In genomic region chr7:95411036-95411435, GRCh38 we compare ENCODE assay signal across 23 cellular contexts. TPM values are rescaled to one million over a fixed set of nuclear protein-coding genes. Genes with fewer than 3 reads are reported as not detected.
DNase-seq lines count a peak whose midpoint lies in the region; ATAC-seq, FAIRE-seq and TF ChIP-seq lines count a peak whose summit lies in the region.
"Had no signal": no experiment of that assay in that cellular context is flagged by ENCODE, and none has a peak within 500 bp of the region (broad histone marks: within the 10 kb centered on the region; RNA-seq: fewer than 3 reads in every experiment).

No MANE protein-coding gene starts in this region.

- peaks cover 6% of the 10 kb centered on the region for H3F3A ChIP-seq in smooth muscle cell (ENCODE audit: low read depth)

- no peak for DNase-seq in activated T-cell treated with anti-CD3 and anti-CD28 coated beads, Interleukin-2, amount 50 U/mL, for 72 hours
- no peak for DNase-seq in activated T-cell treated with anti-CD3 and anti-CD28 coated beads for 4 hours
- peak; percentile 49 for DNase-seq in LoVo (ENCODE audit: low spot score)
- peak; percentile 14 for DNase-seq in epithelial cell of esophagus (ENCODE audit: low read depth)
- DNase-seq in smooth muscle cell (lab: John Stamatoyannopoulos, UW; ENCODE audit: unreplicated experiment), result no peak
- no peak for DNase-seq in GF-D8 (lab: John Stamatoyannopoulos, UW)
- DNase-seq in kidney, result no peak
- DNase-seq in GM20000 (ENCODE audit: low spot score), result no peak
- DNase-seq: activated CD4-positive, alpha-beta T cell treated with anti-CD3 and anti-CD28 coated beads, Interleukin-2, amount 50 U/mL, for 48 hours; activated T-cell treated with anti-CD3 and anti-CD28 coated beads, Interleukin-2, amount 50 U/mL, for 4 hours; dermis blood vessel endothelial cell; DMS 273 treated with DMSO at 0.1 percent for 48 hours; NCI-H526 treated with DMSO at 0.1 percent for 48 hours; posterior cingulate gyrus; Right ventricle myocardium superior; WERI-Rb-1 had no signal

- peak overlapping the region; percentile 21 for H3K4me2 ChIP-seq in smooth muscle cell

- H3K79me2 ChIP-seq in smooth muscle cell (ENCODE audit: low read depth), result no peaks in the 10 kb centered on the region

- no peaks in the 10 kb centered on the region for H4K20me1 ChIP-seq in smooth muscle cell (ENCODE audit: low read depth)

- no peak for TF ChIP-seq CTCF in epithelial cell of esophagus (IDR thresholded peaks at IDR 0.05; ENCODE audit: insufficient read depth, low read depth, low read length, missing control alignments)
- no peak for TF ChIP-seq CTCF in smooth muscle cell (IDR thresholded peaks at IDR 0.05; ENCODE audit: borderline replicate concordance, insufficient read depth, poor library complexity, severe bottlenecking)
- no peak for TF ChIP-seq CTCF in kidney (IDR thresholded peaks at IDR 0.05; ENCODE audit: borderline replicate concordance, extremely low read depth, insufficient read depth)
- no peak for TF ChIP-seq CTCF in GM20000 (IDR thresholded peaks at IDR 0.05; ENCODE audit: extremely low read depth, missing control alignments)

- H3K4me1 ChIP-seq in smooth muscle cell (ENCODE audit: low read depth), result no peaks in the 10 kb centered on the region
- H3K4me1 ChIP-seq in kidney (ENCODE audit: control insufficient read depth in 1 of 2, insufficient read depth in 1 of 2, low read depth in 1 of 2, low read length in 2 of 2), result no peaks in the 10 kb centered on the region

- H3K9ac ChIP-seq in smooth muscle cell (ENCODE audit: low read depth) (no peak overlapping the region), kidney (ENCODE audit: low read length in 2 of 2) (no peak overlapping the region)

- FAIRE-seq in kidney (lab: Jason Lieb, UNC), result no peak
- FAIRE-seq: urothelium cell line had no signal

- H3K9me3 ChIP-seq in smooth muscle cell (replicated peaks; ENCODE audit: low read depth) (no peaks in the 10 kb centered on the region), kidney (ENCODE audit: control insufficient read depth in 1 of 2, low read length in 2 of 2) (no peaks in the 10 kb centered on the region)

- H3K27ac ChIP-seq in smooth muscle cell (ENCODE audit: low read depth) (peak overlapping the region; percentile 68), kidney (ENCODE audit: low read depth in 2 of 2, low read length in 2 of 2) (no peak overlapping the region)
- H3K27ac ChIP-seq: cardiac muscle cell, HL-60, WERI-Rb-1 had no signal

- no peaks in the 10 kb centered on the region for H3K27me3 ChIP-seq in smooth muscle cell (ENCODE audit: low read depth)
- H3K27me3 ChIP-seq: cardiac muscle cell had no signal

- peak; percentile 49 to 87 for ATAC-seq in activated T-cell treated with anti-CD3 and anti-CD28 coated beads, Interleukin-2, amount 50 U/mL, for 72 hours (replicated peaks in 1 of 2)
- ATAC-seq: activated T-cell treated with anti-CD3 and anti-CD28 coated beads, Interleukin-2, amount 50 U/mL, for 4 hours had no signal

- H3K36me3 ChIP-seq in smooth muscle cell (ENCODE audit: low read depth), result no peaks in the 10 kb centered on the region
- H3K36me3 ChIP-seq in kidney (ENCODE audit: control insufficient read depth in 1 of 2, insufficient read depth in 2 of 2, low read length in 2 of 2), result peaks cover 8 to 9% of the 10 kb centered on the region in 2 donors
- H3K36me3 ChIP-seq: WERI-Rb-1 had no signal

- H2AFZ ChIP-seq in smooth muscle cell (ENCODE audit: low read depth), result no peak overlapping the region

- no peaks in the 10 kb centered on the region for H3K27me3 Mint-ChIP-seq in activated T-cell treated with anti-CD3 and anti-CD28 coated beads, Interleukin-2, amount 50 U/mL, for 72 hours (ENCODE audit: low read depth)
- H3K27me3 Mint-ChIP-seq: IgD-negative memory B cell had no signal

- no peak overlapping the region for H3K27ac Mint-ChIP-seq in activated T-cell treated with anti-CD3 and anti-CD28 coated beads, Interleukin-2, amount 50 U/mL, for 72 hours
- H3K27ac Mint-ChIP-seq: CD14-positive monocyte, IgD-negative memory B cell had no signal

- WGBS in smooth muscle cell (ENCODE audit: low lambda C conversion rate), result 42% methylated on average over 3 of the region's 3 CpGs

- no peaks in the 10 kb centered on the region for H3K9me3 Mint-ChIP-seq in activated T-cell treated with anti-CD3 and anti-CD28 coated beads, Interleukin-2, amount 50 U/mL, for 72 hours
- H3K9me3 Mint-ChIP-seq: activated T-cell treated with anti-CD3 and anti-CD28 coated beads, Interleukin-2, amount 50 U/mL, for 4 hours; IgD-negative memory B cell had no signal

- no peak overlapping the region for H3K4me3 ChIP-seq in epithelial cell of esophagus (ENCODE audit: low read length)
- H3K4me3 ChIP-seq in smooth muscle cell, result no peak overlapping the region
- no peak overlapping the region for H3K4me3 ChIP-seq in kidney (ENCODE audit: low read length in 2 of 2)
- H3K4me3 ChIP-seq: cardiac muscle cell had no signal

- H3K4me1 Mint-ChIP-seq in activated T-cell treated with anti-CD3 and anti-CD28 coated beads, Interleukin-2, amount 50 U/mL, for 72 hours (ENCODE audit: low read depth), result no peaks in the 10 kb centered on the region
- H3K4me1 Mint-ChIP-seq: IgD-negative memory B cell had no signal

- H3K4me3 Mint-ChIP-seq in activated T-cell treated with anti-CD3 and anti-CD28 coated beads, Interleukin-2, amount 50 U/mL, for 72 hours, result no peak overlapping the region
- H3K4me3 Mint-ChIP-seq: activated T-cell treated with anti-CD3 and anti-CD28 coated beads, Interleukin-2, amount 50 U/mL, for 4 hours; CD14-positive monocyte; IgD-negative memory B cell had no signal

- intact Hi-C loops in kidney (cut with DNase I), result no loop called here

- no peaks in the 10 kb centered on the region for H3K36me3 Mint-ChIP-seq in activated T-cell treated with anti-CD3 and anti-CD28 coated beads, Interleukin-2, amount 50 U/mL, for 72 hours (ENCODE audit: insufficient read depth in 2 of 2)

RNA-seq across cellular contexts. Expression of gene PON3, which starts 14.9 kb away (rescaled TPM):
- under 1 TPM in 1 of 2 donors, not detected in 1; 0.31 TPM for total RNA-seq in activated T-cell treated with anti-CD3 and anti-CD28 coated beads, Interleukin-2, amount 50 U/mL, for 72 hours
- total RNA-seq in smooth muscle cell (0.13 TPM in 1 of 2 replicates, not detected in the other), kidney (1.6 TPM)
- polyA plus RNA-seq in smooth muscle cell (not detected in 2 replicates), kidney (ENCODE audit: insufficient read depth, low read depth, low replicate concordance) (1.9 TPM)
- total RNA-seq: activated T-cell treated with anti-CD3 and anti-CD28 coated beads, Interleukin-2, amount 50 U/mL, for 4 hours; cardiac muscle cell; T-helper 1 cell treated with Interleukin-12 subunit alpha and Interleukin-12 subunit beta and Interleukin-4 antibody, amounts not matched to agents 30 ng/mL and 1 ng/mL, for 36 hours had no signal
- polyA plus RNA-seq: cardiac muscle cell, CD14-positive monocyte, IgD-negative memory B cell, neural cell had no signal

RNA-seq across cellular contexts. Expression of gene PON2, which starts 23.8 kb away (rescaled TPM):
- total RNA-seq in activated T-cell treated with anti-CD3 and anti-CD28 coated beads, Interleukin-2, amount 50 U/mL, for 72 hours, result 1 to 10 TPM; 4.4 to 6.9 TPM
- total RNA-seq in smooth muscle cell, result 116 and 121 TPM in 2 replicates
- polyA plus RNA-seq in smooth muscle cell, result 74.7 and 97.1 TPM in 2 replicates
- 191 TPM for total RNA-seq in kidney
- 61.8 TPM for polyA plus RNA-seq in kidney (ENCODE audit: insufficient read depth, low read depth, low replicate concordance)

Comparison
In these comparisons a context has a peak if more than half of its experiments do, and no peak if none do; other contexts are left out.
1. DNase-seq: peak in LoVo (single experiment) and epithelial cell of esophagus (single experiment); none in activated T-cell treated with anti-CD3 and anti-CD28 coated beads, Interleukin-2, amount 50 U/mL, for 72 hours (0 of 2), activated T-cell treated with anti-CD3 and anti-CD28 coated beads for 4 hours (single experiment), smooth muscle cell (single experiment), GF-D8 (single experiment), kidney (single experiment) and GM20000 (single experiment).
2. RNA of gene PON2, which starts 23.8 kb away (total RNA-seq): 191 TPM in kidney (single experiment) and 116 to 121 TPM in smooth muscle cell; 4.4 to 6.9 TPM in activated T-cell treated with anti-CD3 and anti-CD28 coated beads, Interleukin-2, amount 50 U/mL, for 72 hours; every median in the first group is over 10 times any median in the second.